In genomic region chr5:85841653-85842052, GRCh38 we compare ENCODE assay signal across 1 cellular context.
TF ChIP-seq lines count a peak whose summit lies in the region.

No MANE protein-coding gene starts in this region.

TF ChIP-seq in K562, 482 proteins besides CTCF, POLR2A, EP300 and RAD21 (continued from another document and continues in another):
- no peak for TF ChIP-seq PREB (CRISPR knock-in tag; IDR thresholded peaks at IDR 0.05)
- no peak for TF ChIP-seq POLR2AphosphoS5 (IDR thresholded peaks at IDR 0.05; ENCODE audit: control insufficient read depth, insufficient read depth, low read depth, low read length)
- no peak for TF ChIP-seq IRF9 (tag; IDR thresholded peaks at IDR 0.05)
- TF ChIP-seq SOX6 (IDR thresholded peaks at IDR 0.05), result 0 out of 2 replicates have a peak, but pooled peaks have one; percentile 11
- TF ChIP-seq BMI1 (IDR thresholded peaks at IDR 0.05; ENCODE audit: low read length), result no peak
- TF ChIP-seq ZNF77 (CRISPR knock-in tag; IDR thresholded peaks at IDR 0.05), result no peak
- TF ChIP-seq ILF3 (IDR thresholded peaks at IDR 0.05; ENCODE audit: borderline replicate concordance), result no peak
- TF ChIP-seq ZNF696 (CRISPR knock-in tag; conservative IDR thresholded peaks at IDR 0.05), result no peak
- 0 out of 2 replicates have a peak, but pooled peaks have one; percentile 23 for TF ChIP-seq PML (IDR thresholded peaks at IDR 0.05; ENCODE audit: low read length)
- no peak for TF ChIP-seq HMGN3 (IDR thresholded peaks at IDR 0.05; ENCODE audit: borderline replicate concordance, extremely low read depth, insufficient read length, low read depth, low read length)
- TF ChIP-seq KDM5B (IDR thresholded peaks at IDR 0.05; ENCODE audit: insufficient replicate concordance, low read depth, low read length), result no peak
- TF ChIP-seq ZNF174 (CRISPR knock-in tag; IDR thresholded peaks at IDR 0.05), result no peak
- TF ChIP-seq RFX7 (CRISPR knock-in tag; IDR thresholded peaks at IDR 0.05), result no peak
- TF ChIP-seq MLX (CRISPR knock-in tag; conservative IDR thresholded peaks at IDR 0.05), result no peak
- TF ChIP-seq FOSL1 (tag; conservative IDR thresholded peaks at IDR 0.05), result no peak
- TF ChIP-seq ESRRA (IDR thresholded peaks at IDR 0.05; ENCODE audit: borderline replicate concordance, low read depth), result no peak
- TF ChIP-seq ZNF445 (CRISPR knock-in tag; IDR thresholded peaks at IDR 0.05; ENCODE audit: low read depth), result no peak
- no peak for TF ChIP-seq ELK1 (CRISPR knock-in tag; IDR thresholded peaks at IDR 0.05)
- no peak for TF ChIP-seq LEF1 (IDR thresholded peaks at IDR 0.05)
- TF ChIP-seq ZNF740 (CRISPR knock-in tag; IDR thresholded peaks at IDR 0.05), result no peak
- TF ChIP-seq ZNF740 (tag; IDR thresholded peaks at IDR 0.05), result no peak
- no peak for TF ChIP-seq TGIF2 (CRISPR knock-in tag; IDR thresholded peaks at IDR 0.05)
- no peak for TF ChIP-seq TSHZ1 (CRISPR knock-in tag; IDR thresholded peaks at IDR 0.05)
- no peak for TF ChIP-seq CHD1 (IDR thresholded peaks at IDR 0.05; ENCODE audit: low read length)
- TF ChIP-seq RUNX1 (IDR thresholded peaks at IDR 0.05; ENCODE audit: low read depth), result no peak
- TF ChIP-seq CCNT2 (IDR thresholded peaks at IDR 0.05; ENCODE audit: borderline replicate concordance, extremely low read depth, insufficient read length, low read depth, low read length), result no peak
- TF ChIP-seq CBFA2T3 (IDR thresholded peaks at IDR 0.05), result peak; percentile 91
- no peak for TF ChIP-seq SAP30 (IDR thresholded peaks at IDR 0.05; ENCODE audit: borderline replicate concordance, insufficient read depth, low read depth, low read length, poor library complexity, severe bottlenecking)
- no peak for TF ChIP-seq E2F5 (CRISPR knock-in tag; IDR thresholded peaks at IDR 0.05)
- no peak for TF ChIP-seq BCLAF1 (IDR thresholded peaks at IDR 0.05; ENCODE audit: borderline replicate concordance in 1 of 2, control insufficient read depth in 1 of 2, low read depth in 2 of 2, low read length in 1 of 2)
- no peak for TF ChIP-seq NFIX (CRISPR knock-in tag; IDR thresholded peaks at IDR 0.05; ENCODE audit: low read depth)
- TF ChIP-seq CC2D1A (IDR thresholded peaks at IDR 0.05), result peak; percentile 76
- no peak for TF ChIP-seq HCFC1 (IDR thresholded peaks at IDR 0.05; ENCODE audit: low read depth, low read length)
- TF ChIP-seq ERF (CRISPR knock-in tag; IDR thresholded peaks at IDR 0.05), result no peak
- TF ChIP-seq ZNF146 (CRISPR knock-in tag; IDR thresholded peaks at IDR 0.05; ENCODE audit: unreplicated experiment), result no peak
- no peak for TF ChIP-seq REST (CRISPR knock-in tag; IDR thresholded peaks at IDR 0.05; ENCODE audit: low read depth)
- no peak for TF ChIP-seq RBM39 (optimal IDR thresholded peaks at IDR 0.05; ENCODE audit: low read depth, low read length)
- no peak for TF ChIP-seq ARID3B (CRISPR knock-in tag; IDR thresholded peaks at IDR 0.05; ENCODE audit: borderline replicate concordance)
- TF ChIP-seq ZBTB26 (CRISPR knock-in tag; IDR thresholded peaks at IDR 0.05), result no peak
- TF ChIP-seq KAT8 (IDR thresholded peaks at IDR 0.05; ENCODE audit: low read depth), result no peak
- no peak for TF ChIP-seq RBM34 (IDR thresholded peaks at IDR 0.05; ENCODE audit: borderline replicate concordance, insufficient read depth, low read length)
